ENCODE assay signal across 20 cellular contexts in genomic region chr1:156378557-156378956, GRCh38. TPM values are rescaled to one million over a fixed set of nuclear protein-coding genes. Genes with fewer than 3 reads are reported as not detected.
DNase-seq lines count a peak whose midpoint lies in the region; ATAC-seq, FAIRE-seq and TF ChIP-seq lines count a peak whose summit lies in the region.
"Had no signal": no experiment of that assay in that cellular context is flagged by ENCODE, and none has a peak within 500 bp of the region (broad histone marks: within the 10 kb centered on the region; RNA-seq: fewer than 3 reads in every experiment).

No MANE protein-coding gene starts in this region.

- H3K4me1 ChIP-seq in NT2/D1 (ENCODE audit: insufficient read depth, insufficient read length) (peaks cover 19% of the 10 kb centered on the region), kidney (ENCODE audit: control insufficient read depth in 1 of 2, insufficient read depth in 1 of 2, low read depth in 1 of 2, low read length in 2 of 2) (peaks cover 0 to 2% of the 10 kb centered on the region in 2 donors), osteoblast (ENCODE audit: insufficient read depth, low read length) (no peaks in the 10 kb centered on the region)
- H3K4me1 ChIP-seq: HAP-1 had no signal

- no peak for TF ChIP-seq POLR2A in H54 (IDR thresholded peaks at IDR 0.05; ENCODE audit: low read depth, low read length)

- H3K36me3 ChIP-seq in NT2/D1 (ENCODE audit: insufficient read depth, insufficient read length, low read length) = no peaks in the 10 kb centered on the region
- no peaks in the 10 kb centered on the region for H3K36me3 ChIP-seq in kidney (ENCODE audit: control insufficient read depth in 1 of 2, insufficient read depth in 2 of 2, low read length in 2 of 2)
- no peaks in the 10 kb centered on the region for H3K36me3 ChIP-seq in osteoblast (ENCODE audit: insufficient read depth, low read length)
- H3K36me3 ChIP-seq: HAP-1 had no signal

- H3K9ac ChIP-seq in NT2/D1 (ENCODE audit: insufficient read length, low read depth) (peak overlapping the region; percentile 14), kidney (ENCODE audit: low read length in 2 of 2) (no peak overlapping the region)

- DNase-seq in NCI-H2171 treated with DMSO at 0.1 percent for 48 hours (lab: John Stamatoyannopoulos, UW) (peak; percentile 10), NCI-H2171 (lab: John Stamatoyannopoulos, UW) (no peak), NT2/D1 (ENCODE audit: low read depth, low spot score) (no peak), kidney (peak; percentile 35), osteoblast (ENCODE audit: insufficient read length, low spot score, missing footprints) (peak; percentile 44), H54 (ENCODE audit: insufficient read length, low spot score) (no peak), omental fat pad (ENCODE audit: low spot score) (no peak), NCI-H2196 (lab: John Stamatoyannopoulos, UW; ENCODE audit: unreplicated experiment) (no peak)
- DNase-seq: AML-193; Caco-2; CD4-positive, alpha-beta T cell; GDM1; GOT3 had no signal

- H2AFZ ChIP-seq in osteoblast (ENCODE audit: low read length) = no peak overlapping the region

- ATAC-seq in omental fat pad (ENCODE audit: low FRiP score) = no peak

- no peaks in the 10 kb centered on the region for H3K79me2 ChIP-seq in osteoblast (ENCODE audit: insufficient read depth, low read length)

- H3K9me3 ChIP-seq in NT2/D1 (ENCODE audit: insufficient read depth, low read length) = no peaks in the 10 kb centered on the region
- H3K9me3 ChIP-seq in kidney (ENCODE audit: control insufficient read depth in 1 of 2, low read length in 2 of 2) = no peaks in the 10 kb centered on the region
- H3K9me3 ChIP-seq in osteoblast (ENCODE audit: low read depth, low read length) = no peaks in the 10 kb centered on the region
- H3K9me3 ChIP-seq: A549, Caco-2, HAP-1 had no signal

- FAIRE-seq in kidney (lab: Jason Lieb, UNC) (no peak), H54 (lab: Jason Lieb, UNC) (no peak)
- FAIRE-seq: A549, D721Med had no signal

- H3K27ac ChIP-seq in kidney (ENCODE audit: low read depth in 2 of 2, low read length in 2 of 2) = no peak overlapping the region
- no peak overlapping the region for H3K27ac ChIP-seq in osteoblast (ENCODE audit: low read depth, low read length)
- H3K27ac ChIP-seq: 22Rv1, C4-2B had no signal

- TF ChIP-seq CTCF in kidney (IDR thresholded peaks at IDR 0.05; ENCODE audit: borderline replicate concordance, extremely low read depth, insufficient read depth) (no peak), osteoblast (IDR thresholded peaks at IDR 0.05; ENCODE audit: extremely low read depth, low read depth, low read length) (no peak), omental fat pad (IDR thresholded peaks at IDR 0.05) (no peak)

- no peak overlapping the region for H3K4me2 ChIP-seq in osteoblast (ENCODE audit: insufficient read depth, low read length)

- intact Hi-C loops in kidney (cut with DNase I) = no loop called here

- no peak overlapping the region for H3K4me3 ChIP-seq in NT2/D1 (ENCODE audit: insufficient read length, low read depth)
- H3K4me3 ChIP-seq in kidney (ENCODE audit: low read length in 2 of 2) = no peak overlapping the region
- no peak overlapping the region for H3K4me3 ChIP-seq in osteoblast (ENCODE audit: insufficient read depth, low read length)
- H3K4me3 ChIP-seq: A549, HAP-1 had no signal

- no peaks in the 10 kb centered on the region for H4K20me1 ChIP-seq in osteoblast (ENCODE audit: insufficient read depth, low read length)

- peaks cover 6% of the 10 kb centered on the region for H3K27me3 ChIP-seq in NT2/D1 (ENCODE audit: insufficient read depth, insufficient read length)
- peaks cover 7% of the 10 kb centered on the region for H3K27me3 ChIP-seq in osteoblast (ENCODE audit: insufficient read depth, low read length)

RNA-seq across cellular contexts. Expression of gene RHBG, which starts 9.5 kb away (rescaled TPM):
- total RNA-seq in kidney (4.2 TPM), osteoblast (not detected in 2 replicates), omental fat pad (not detected)
- polyA plus RNA-seq in kidney (ENCODE audit: insufficient read depth, low read depth, low replicate concordance) = 61.9 TPM
- total RNA-seq: CD4-positive, alpha-beta T cell; HT-29 had no signal
- polyA plus RNA-seq: BJ had no signal

RNA-seq across cellular contexts. Expression of gene TSACC, which starts 40.2 kb away (rescaled TPM):
- total RNA-seq in kidney (not detected), osteoblast (0.36 TPM in 1 of 2 replicates, not detected in the other), omental fat pad (not detected)
- polyA plus RNA-seq in kidney (ENCODE audit: insufficient read depth, low read depth, low replicate concordance) = 1.1 TPM
- total RNA-seq: CD4-positive, alpha-beta T cell had no signal

RNA-seq across cellular contexts. Expression of gene CCT3, which starts 40.5 kb away (rescaled TPM):
- total RNA-seq in kidney (149 TPM), osteoblast (258 and 276 TPM in 2 replicates), omental fat pad (100 to 1,000 TPM; 187 to 277 (median 213) TPM)
- 181 TPM for polyA plus RNA-seq in kidney (ENCODE audit: insufficient read depth, low read depth, low replicate concordance)

Comparison
In these comparisons a context has a peak if more than half of its experiments do, and no peak if none do; other contexts are left out.
1. DNase-seq: peak in NCI-H2171 treated with DMSO at 0.1 percent for 48 hours (single experiment), kidney (single experiment) and osteoblast (single experiment); none in NCI-H2171 (single experiment), NT2/D1 (single experiment), H54 (single experiment), omental fat pad (single experiment) and NCI-H2196 (single experiment).